Comparison of ENCODE assay signal across 8 cellular contexts in genomic region chr9:136840877-136841645, GRCh38. TPM values are rescaled to one million over a fixed set of nuclear protein-coding genes. Genes with fewer than 3 reads are reported as not detected.
A peak's percentile ranks its signal among the peaks of the same experiment; 100 is the strongest.
DNase-seq lines count a peak whose midpoint lies in the region; ATAC-seq and TF ChIP-seq lines count a peak whose summit lies in the region.

No MANE protein-coding gene starts in this region.

- no peaks in the 10 kb centered on the region for H3K27me3 ChIP-seq in PC-3 (ENCODE audit: low read length)
- H3K27me3 ChIP-seq in psoas muscle (ENCODE audit: insufficient read depth in 3 of 3, low read length in 2 of 3) = peaks cover 0 to 14% (median 2%) of the 10 kb centered on the region in 3 donors
- no peaks in the 10 kb centered on the region for H3K27me3 ChIP-seq in naive thymus-derived CD4-positive, alpha-beta T cell (ENCODE audit: control insufficient read depth in 2 of 2, insufficient read depth in 2 of 2, low read length in 2 of 2)

- H3K4me2 ChIP-seq in PC-3 (ENCODE audit: low read length) = no peak overlapping the region

- CTCF ChIA-PET in PC-3 (lab: Charles Lee) = no interaction called here
- CTCF ChIA-PET in naive thymus-derived CD4-positive, alpha-beta T cell (lab: Charles Lee) = no interaction called here

- no peaks in the 10 kb centered on the region for H3K79me2 ChIP-seq in PC-3 (ENCODE audit: low read length)

- H3K9me3 Mint-ChIP-seq in naive thymus-derived CD4-positive, alpha-beta T cell = no peaks in the 10 kb centered on the region

- no peaks in the 10 kb centered on the region for H3K9me2 ChIP-seq in PC-3 (replicated peaks; ENCODE audit: low read length)

- no peaks in the 10 kb centered on the region for H3K9me3 ChIP-seq in PC-3 (ENCODE audit: low read length)
- no peaks in the 10 kb centered on the region for H3K9me3 ChIP-seq in psoas muscle
- no peaks in the 10 kb centered on the region for H3K9me3 ChIP-seq in naive thymus-derived CD4-positive, alpha-beta T cell (ENCODE audit: control insufficient read depth in 2 of 3, low read length in 3 of 3)

- no peaks in the 10 kb centered on the region for H3F3A ChIP-seq in PC-3 (ENCODE audit: low read length, unreplicated experiment)

- POLR2A ChIA-PET in PC-3 (lab: Charles Lee; ENCODE audit: unreplicated experiment) = interaction anchor here (0.6 kb wide), 1 partner anchor 41 kb away, joined by 6 read pairs; no protein-coding TSS in a partner anchor
- POLR2A ChIA-PET in naive thymus-derived CD4-positive, alpha-beta T cell (lab: Charles Lee) = interaction anchor here (0.6 kb wide), 1 partner anchor 33 kb away, joined by 3 read pairs; no protein-coding TSS in a partner anchor

- H3K4me3 ChIP-seq in PC-3 (ENCODE audit: low read length) (no peak overlapping the region), fibroblast of mammary gland (ENCODE audit: control insufficient read depth, low read depth, low read length) (no peak overlapping the region), psoas muscle (no peak overlapping the region)
- H3K4me3 ChIP-seq in naive thymus-derived CD4-positive, alpha-beta T cell (ENCODE audit: low read length) = no peak overlapping the region

- no peaks in the 10 kb centered on the region for H3K36me3 ChIP-seq in PC-3 (ENCODE audit: low read depth, low read length)
- peaks cover 0 to 33% of the 10 kb centered on the region in 2 donors for H3K36me3 ChIP-seq in psoas muscle (ENCODE audit: insufficient read depth in 1 of 2, low read depth in 1 of 2)
- peaks cover 0 to 25% (median 0%) of the 10 kb centered on the region in 3 experiments for H3K36me3 ChIP-seq in naive thymus-derived CD4-positive, alpha-beta T cell (ENCODE audit: control insufficient read depth in 2 of 3, insufficient read depth in 3 of 3, low read length in 3 of 3)

- peaks cover 0 to 5% (median 0%) of the 10 kb centered on the region in 5 donors for H3K36me3 Mint-ChIP-seq in naive thymus-derived CD4-positive, alpha-beta T cell

- TF ChIP-seq CTCF in 22Rv1 (IDR thresholded peaks at IDR 0.05) (no peak), PC-3 (conservative IDR thresholded peaks at IDR 0.05; ENCODE audit: low read depth, low read length) (no peak), fibroblast of mammary gland (conservative IDR thresholded peaks at IDR 0.05; ENCODE audit: control insufficient read depth, insufficient read depth, low read depth, low read length) (no peak), psoas muscle (IDR thresholded peaks at IDR 0.05) (no peak)

- DNase-seq in HUDEP-2 (lab: John Stamatoyannopoulos, UW; ENCODE audit: unreplicated experiment in 76 of 76) = peak in 63 of 76 experiments; percentile 9 to 86 (median 54)
- no peak for DNase-seq in PC-3
- DNase-seq in fibroblast of mammary gland (ENCODE audit: low read depth) = peak; percentile 37
- DNase-seq in psoas muscle = peak in 1 of 2 donors; percentile 72
- no peak for DNase-seq in T-helper 2 cell
- DNase-seq in naive thymus-derived CD4-positive, alpha-beta T cell = no peak

- H3K27ac ChIP-seq in 22Rv1 (peak overlapping the region; percentile 90), PC-3 (ENCODE audit: low read length) (no peak overlapping the region), psoas muscle (peak overlapping the region; percentile 38)
- H3K27ac ChIP-seq in naive thymus-derived CD4-positive, alpha-beta T cell (ENCODE audit: low read depth, low read length) = no peak overlapping the region

- H3K4me1 ChIP-seq in PC-3 (ENCODE audit: insufficient read depth, low read length) = peaks cover 10% of the 10 kb centered on the region; the same call in 1 of the 2 replicates
- H3K4me1 ChIP-seq in psoas muscle = peaks cover 13% of the 10 kb centered on the region
- peaks cover 4 to 7% of the 10 kb centered on the region in 2 donors for H3K4me1 ChIP-seq in naive thymus-derived CD4-positive, alpha-beta T cell (ENCODE audit: control insufficient read depth in 2 of 2, insufficient read depth in 2 of 2, low read length in 2 of 2)

- intact Hi-C loops in PC-3 (cut with micrococcal nuclease) (loop anchor here (10.0 kb wide), 1 partner anchor 154 kb away; the partner anchor contains the start of genes CLIC3 and PAXX), psoas muscle (cut with DNase I) (loop anchor here in 1 of 2 donors (10.0 kb wide), 1 partner anchor 184 kb away; the partner anchor contains the start of gene ABCA2)
- intact Hi-C loops in naive thymus-derived CD4-positive, alpha-beta T cell (cut with micrococcal nuclease) = no loop called here

- no TSS peak for BruUV-seq in PC-3 (replicated peaks; lab: Mats Ljungman, UMichigan)

- peak overlapping the region in 1 of 10 donors; percentile 85 for H3K4me3 Mint-ChIP-seq in naive thymus-derived CD4-positive, alpha-beta T cell

- WGBS in psoas muscle, 3 donors = 41 to 62% (median 44%) methylated on average over 23 to 28 of the region's 28 CpGs

- ATAC-seq in PC-3 = peak; percentile 21
- ATAC-seq in psoas muscle = peak; percentile 26 to 49 (median 40)
- ATAC-seq in HG02970 (IDR thresholded peaks at IDR 0.05; ENCODE audit: low FRiP score, unreplicated experiment) = no peak
- no peak for ATAC-seq in naive thymus-derived CD4-positive, alpha-beta T cell

- H3K9ac ChIP-seq in PC-3 (ENCODE audit: low read length) = no peak overlapping the region

- peaks cover 0 to 16% (median 10%) of the 10 kb centered on the region in 7 donors for H3K4me1 Mint-ChIP-seq in naive thymus-derived CD4-positive, alpha-beta T cell

- H3K27me3 Mint-ChIP-seq in naive thymus-derived CD4-positive, alpha-beta T cell = peaks cover 0 to 5% (median 0%) of the 10 kb centered on the region in 5 donors

- no peaks in the 10 kb centered on the region for H4K20me1 ChIP-seq in PC-3 (ENCODE audit: low read length)

- no peak overlapping the region for H3K27ac Mint-ChIP-seq in naive thymus-derived CD4-positive, alpha-beta T cell

- no peak overlapping the region for H2AFZ ChIP-seq in PC-3 (ENCODE audit: low read length)

RNA-seq across cellular contexts. Expression of gene AJM1, which starts 1.2 kb away (rescaled TPM):
- 1.4 and 2.6 TPM in 2 replicates for total RNA-seq in PC-3 (2014; rRNA removed)
- total RNA-seq in psoas muscle = 1 to 10 TPM; 1.3 to 4.9 (median 3.5) TPM
- polyA plus RNA-seq in psoas muscle = 1 to 10 TPM; 1.6 to 2.0 (median 1.7) TPM
- total RNA-seq in naive thymus-derived CD4-positive, alpha-beta T cell = 1 to 10 TPM in 3 of 5 experiments, under 1 TPM in 2; 0.81 to 7.5 (median 1.8) TPM
- under 1 TPM in 1 of 2 donors, not detected in 1; 0.04 TPM for polyA plus RNA-seq in naive thymus-derived CD4-positive, alpha-beta T cell

RNA-seq across cellular contexts. Expression of gene PHPT1, which starts 8.1 kb away (rescaled TPM):
- total RNA-seq in PC-3 (2014; rRNA removed) (83.2 and 111 TPM in 2 replicates), psoas muscle (100 to 1,000 TPM; 154 to 272 (median 220) TPM)
- polyA plus RNA-seq in psoas muscle = 100 to 1,000 TPM; 228 to 295 (median 288) TPM
- total RNA-seq in naive thymus-derived CD4-positive, alpha-beta T cell = 100 to 1,000 TPM in 1 of 5 experiments, 10 to 100 TPM in 4; 17.7 to 167 (median 27.7) TPM
- 10 to 100 TPM; 57.0 to 75.7 TPM for polyA plus RNA-seq in naive thymus-derived CD4-positive, alpha-beta T cell

RNA-seq across cellular contexts. Expression of gene MAMDC4, which starts 11.1 kb away (rescaled TPM):
- total RNA-seq in PC-3 (2014; rRNA removed) (3.0 and 5.3 TPM in 2 replicates), psoas muscle (1 to 10 TPM; 1.7 to 4.7 (median 3.1) TPM)
- polyA plus RNA-seq in psoas muscle = 1 to 10 TPM; 2.1 to 7.9 (median 2.4) TPM
- total RNA-seq in naive thymus-derived CD4-positive, alpha-beta T cell = 10 to 100 TPM in 1 of 5 experiments, 1 to 10 TPM in 4; 3.7 to 27.7 (median 6.1) TPM
- under 1 TPM in 1 of 2 donors, not detected in 1; 0.22 TPM for polyA plus RNA-seq in naive thymus-derived CD4-positive, alpha-beta T cell

RNA-seq across cellular contexts. Expression of gene EDF1, which starts 25.0 kb away (rescaled TPM):
- total RNA-seq in PC-3 (2014; rRNA removed) (544 and 562 TPM in 2 replicates), psoas muscle (100 to 1,000 TPM; 254 to 371 (median 331) TPM)
- 100 to 1,000 TPM; 241 to 534 (median 365) TPM for polyA plus RNA-seq in psoas muscle
- total RNA-seq in naive thymus-derived CD4-positive, alpha-beta T cell = 100 to 1,000 TPM; 224 to 369 (median 283) TPM
- 100 to 1,000 TPM; 337 to 404 TPM for polyA plus RNA-seq in naive thymus-derived CD4-positive, alpha-beta T cell

RNA-seq across cellular contexts. Expression of gene RABL6, which starts 33.3 kb away (rescaled TPM):
- total RNA-seq in PC-3 (2014; rRNA removed) (84.3 and 113 TPM in 2 replicates), psoas muscle (10 to 100 TPM; 74.4 to 90.5 (median 88.3) TPM)
- 10 to 100 TPM; 73.0 to 82.5 (median 75.4) TPM for polyA plus RNA-seq in psoas muscle
- total RNA-seq in naive thymus-derived CD4-positive, alpha-beta T cell = 100 to 1,000 TPM in 1 of 5 experiments, 10 to 100 TPM in 4; 59.6 to 100 (median 60.9) TPM
- polyA plus RNA-seq in naive thymus-derived CD4-positive, alpha-beta T cell = 10 to 100 TPM in 1 of 2 donors, 1 to 10 TPM in 1; 9.4 to 17.4 TPM

Comparison
In these comparisons a context has a peak if more than half of its experiments do, and no peak if none do; other contexts are left out.
1. H3K27ac ChIP-seq: peak in 22Rv1 (single experiment) and psoas muscle (single experiment); none in PC-3 (single experiment) and naive thymus-derived CD4-positive, alpha-beta T cell (single experiment).
2. DNase-seq: peak in HUDEP-2 (63 of 76) and fibroblast of mammary gland (single experiment); none in PC-3 (single experiment), T-helper 2 cell (0 of 5) and naive thymus-derived CD4-positive, alpha-beta T cell (0 of 9).
3. ATAC-seq: peak in PC-3 (single experiment) and psoas muscle (4 of 4); none in HG02970 (single experiment) and naive thymus-derived CD4-positive, alpha-beta T cell (single experiment).